In genomic region chr5:80275347-80275746, GRCh38 we compare ENCODE assay signal across 8 cellular contexts. TPM values are rescaled to one million over a fixed set of nuclear protein-coding genes. Genes with fewer than 3 reads are reported as not detected.
DNase-seq lines count a peak whose midpoint lies in the region; ATAC-seq and TF ChIP-seq lines count a peak whose summit lies in the region.

No MANE protein-coding gene starts in this region.

- H3K9me3 ChIP-seq in SK-N-SH, result no peaks in the 10 kb centered on the region
- no peaks in the 10 kb centered on the region for H3K9me3 ChIP-seq in heart right ventricle
- H3K9me3 ChIP-seq in tibial nerve, result no peaks in the 10 kb centered on the region

- CTCF ChIA-PET in SK-N-SH (lab: Yijun Ruan, JAX), result interaction anchor here (0.6 to 5.4 kb wide), 10 partner anchors 21 to 302 kb away, joined by 3 to 35 read pairs (median 3); no protein-coding TSS in a partner anchor

- H3K79me2 ChIP-seq in SK-N-SH (ENCODE audit: insufficient read depth), result no peaks in the 10 kb centered on the region

- no peak overlapping the region for H3K27ac ChIP-seq in SK-N-SH (ENCODE audit: low read depth in 2 of 2, low read length in 1 of 2)
- no peak overlapping the region for H3K27ac ChIP-seq in heart right ventricle
- no peak overlapping the region for H3K27ac ChIP-seq in tibial nerve

- POLR2A ChIA-PET in SK-N-SH (lab: Yijun Ruan, JAX), result no interaction called here

- H3K4me1 ChIP-seq in SK-N-SH (ENCODE audit: control insufficient read depth in 1 of 2, insufficient read depth in 2 of 2, low read depth in 1 of 2, low read length in 1 of 2) (no peaks in the 10 kb centered on the region), heart right ventricle (peaks cover 0 to 4% (median 0%) of the 10 kb centered on the region in 9 donors), tibial nerve (no peaks in the 10 kb centered on the region)

- no peak overlapping the region for H3K4me2 ChIP-seq in SK-N-SH

- H3K9ac ChIP-seq in SK-N-SH, result no peak overlapping the region

- H3K9me2 ChIP-seq in SK-N-SH, result no peaks in the 10 kb centered on the region

- H4K20me1 ChIP-seq in SK-N-SH (ENCODE audit: insufficient read depth), result no peaks in the 10 kb centered on the region

- H3K36me3 ChIP-seq in SK-N-SH (replicated peaks in 1 of 2; ENCODE audit: control insufficient read depth in 1 of 2, insufficient read depth in 2 of 2, low read length in 1 of 2) (no peaks in the 10 kb centered on the region), heart right ventricle (no peaks in the 10 kb centered on the region), tibial nerve (no peaks in the 10 kb centered on the region)

- no peaks in the 10 kb centered on the region for H3F3A ChIP-seq in SK-N-SH (replicated peaks; ENCODE audit: insufficient read depth)

- intact Hi-C loops in heart right ventricle (cut with DNase I), result loop anchor here (1.0 to 10.0 kb wide), 5 partner anchors 181 to 185 kb away; no protein-coding TSS in a partner anchor

- H3K27me3 ChIP-seq in SK-N-SH (ENCODE audit: insufficient read depth) (no peaks in the 10 kb centered on the region), heart right ventricle (no peaks in the 10 kb centered on the region), tibial nerve (no peaks in the 10 kb centered on the region)

- TF ChIP-seq RAD21 in SK-N-SH (IDR thresholded peaks at IDR 0.05; ENCODE audit: low read length), result peak; percentile 86

- no peak for TF ChIP-seq POLR2A in tibial nerve (IDR thresholded peaks at IDR 0.05)

- H3K4me3 ChIP-seq in SK-N-SH (ENCODE audit: low read depth in 2 of 2, low read length in 1 of 2), result no peak overlapping the region
- no peak overlapping the region for H3K4me3 ChIP-seq in heart right ventricle
- H3K4me3 ChIP-seq in tibial nerve, result no peak overlapping the region

- WGBS in SK-N-SH (ENCODE audit: low lambda C conversion rate), result 85% methylated on average over 2 of the region's 2 CpGs
- WGBS in heart right ventricle, 2 donors, result 73 to 83% methylated on average over 2 of the region's 2 CpGs
- 57 to 73% methylated on average over 2 of the region's 2 CpGs for WGBS in tibial nerve, 2 donors

- TF ChIP-seq EP300 in SK-N-SH (IDR thresholded peaks at IDR 0.05; ENCODE audit: borderline replicate concordance in 1 of 2, low read depth in 1 of 2, low read length in 1 of 2), result no peak
- TF ChIP-seq EP300 in tibial nerve (IDR thresholded peaks at IDR 0.05), result no peak

- no peak overlapping the region for H2AFZ ChIP-seq in SK-N-SH (ENCODE audit: low read depth)

- ATAC-seq in heart right ventricle (peak in 3 of 8 donors; percentile 44 to 57 (median 56)), HG02870 (IDR thresholded peaks at IDR 0.05; ENCODE audit: unreplicated experiment) (no peak), HG03196 (IDR thresholded peaks at IDR 0.05; ENCODE audit: unreplicated experiment) (no peak)

- TF ChIP-seq CTCF in AG09319 (IDR thresholded peaks at IDR 0.05; ENCODE audit: low read depth, low read length) (peak; percentile 48), GM12874 (IDR thresholded peaks at IDR 0.05; ENCODE audit: insufficient read depth, low read depth, low read length) (peak; percentile 47; the same call in 1 of the 2 replicates), SK-N-SH (IDR thresholded peaks at IDR 0.05) (peak; percentile 53), heart right ventricle (IDR thresholded peaks at IDR 0.05) (peak in 8 of 9 donors; percentile 40 to 69 (median 51)), tibial nerve (IDR thresholded peaks at IDR 0.05) (peak in 4 of 5 experiments; percentile 30 to 62 (median 49))

- DNase-seq in AG09319 (ENCODE audit: extremely low read depth, low read depth), result no peak
- peak; percentile 47 for DNase-seq in SK-N-SH
- no peak for DNase-seq in heart right ventricle
- DNase-seq in tibial nerve (ENCODE audit: low spot score in 2 of 2), result no peak
- DNase-seq in COR-L47 (lab: John Stamatoyannopoulos, UW), result no peak

TF ChIP-seq in SK-N-SH, 30 proteins besides CTCF, POLR2A, EP300 and RAD21:
- peak; percentile 70 for TF ChIP-seq SMC3 (IDR thresholded peaks at IDR 0.05; ENCODE audit: low read depth, low read length)
- no peak for TF ChIP-seq YY1 (IDR thresholded peaks at IDR 0.05; ENCODE audit: low read depth)
- TF ChIP-seq FOXM1 (IDR thresholded peaks at IDR 0.05; ENCODE audit: low read depth), result no peak
- no peak for TF ChIP-seq IRF3 (IDR thresholded peaks at IDR 0.05; ENCODE audit: low read depth, low read length)
- TF ChIP-seq PBX3 (IDR thresholded peaks at IDR 0.05), result no peak

RNA-seq across cellular contexts. Expression of gene SERINC5, which starts 19.5 kb away (rescaled TPM):
- polyA plus RNA-seq in SK-N-SH (2012; rRNA removed) (4.5 and 7.4 TPM in 2 replicates), heart right ventricle (1 to 10 TPM; 2.3 to 2.7 TPM)
- polyA plus RNA-seq in SK-N-SH (2012; cell fraction: cytosol; rRNA removed), result 5.4 and 6.0 TPM in 2 replicates
- polyA plus RNA-seq in SK-N-SH (2012; cell fraction: nucleus; rRNA removed), result 2.5 and 4.7 TPM in 2 replicates
- total RNA-seq in heart right ventricle (10 to 100 TPM; 13.2 to 21.9 (median 15.8) TPM), tibial nerve (10 to 100 TPM; 29.1 to 35.8 (median 32.3) TPM)

RNA-seq across cellular contexts. Expression of gene SPZ1, which starts 44.5 kb away (rescaled TPM):
- not detected in 2 replicates for polyA plus RNA-seq in SK-N-SH (2012; rRNA removed)
- not detected in 2 replicates for polyA plus RNA-seq in SK-N-SH (2012; cell fraction: cytosol; rRNA removed)
- not detected in 2 replicates for polyA plus RNA-seq in SK-N-SH (2012; cell fraction: nucleus; rRNA removed)
- not detected for total RNA-seq in heart right ventricle
- not detected for polyA plus RNA-seq in heart right ventricle
- not detected for total RNA-seq in tibial nerve
